In the genomic region with DNA sequence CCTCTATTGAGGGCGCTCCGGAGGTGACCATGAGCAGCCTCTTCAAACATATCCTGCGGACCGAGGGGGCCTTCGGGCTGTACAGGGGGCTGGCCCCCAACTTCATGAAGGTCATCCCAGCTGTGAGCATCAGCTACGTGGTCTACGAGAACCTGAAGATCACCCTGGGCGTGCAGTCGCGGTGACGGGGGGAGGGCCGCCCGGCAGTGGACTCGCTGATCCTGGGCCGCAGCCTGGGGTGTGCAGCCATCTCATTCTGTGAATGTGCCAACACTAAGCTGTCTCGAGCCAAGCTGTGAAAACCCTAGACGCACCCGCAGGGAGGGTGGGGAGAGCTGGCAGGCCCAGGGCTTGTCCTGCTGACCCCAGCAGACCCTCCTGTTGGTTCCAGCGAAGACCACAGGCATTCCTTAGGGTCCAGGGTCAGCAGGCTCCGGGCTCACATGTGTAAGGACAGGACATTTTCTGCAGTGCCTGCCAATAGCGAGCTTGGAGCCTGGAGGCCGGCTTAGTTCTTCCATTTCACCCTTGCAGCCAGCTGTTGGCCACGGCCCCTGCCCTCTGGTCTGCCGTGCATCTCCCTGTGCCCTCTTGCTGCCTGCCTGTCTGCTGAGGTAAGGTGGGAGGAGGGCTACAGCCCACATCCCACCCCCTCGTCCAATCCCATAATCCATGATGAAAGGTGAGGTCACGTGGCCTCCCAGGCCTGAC, we compare ENCODE assay signal across 1 cellular context.
TF ChIP-seq lines count a peak whose summit lies in the region.

No MANE protein-coding gene starts in this region.

TF ChIP-seq in K562, 482 proteins besides CTCF, POLR2A, EP300 and RAD21:
- TF ChIP-seq POLR2G (IDR thresholded peaks at IDR 0.05; ENCODE audit: low read depth, low read length): peak; percentile 62
- TF ChIP-seq, protein P1, sequence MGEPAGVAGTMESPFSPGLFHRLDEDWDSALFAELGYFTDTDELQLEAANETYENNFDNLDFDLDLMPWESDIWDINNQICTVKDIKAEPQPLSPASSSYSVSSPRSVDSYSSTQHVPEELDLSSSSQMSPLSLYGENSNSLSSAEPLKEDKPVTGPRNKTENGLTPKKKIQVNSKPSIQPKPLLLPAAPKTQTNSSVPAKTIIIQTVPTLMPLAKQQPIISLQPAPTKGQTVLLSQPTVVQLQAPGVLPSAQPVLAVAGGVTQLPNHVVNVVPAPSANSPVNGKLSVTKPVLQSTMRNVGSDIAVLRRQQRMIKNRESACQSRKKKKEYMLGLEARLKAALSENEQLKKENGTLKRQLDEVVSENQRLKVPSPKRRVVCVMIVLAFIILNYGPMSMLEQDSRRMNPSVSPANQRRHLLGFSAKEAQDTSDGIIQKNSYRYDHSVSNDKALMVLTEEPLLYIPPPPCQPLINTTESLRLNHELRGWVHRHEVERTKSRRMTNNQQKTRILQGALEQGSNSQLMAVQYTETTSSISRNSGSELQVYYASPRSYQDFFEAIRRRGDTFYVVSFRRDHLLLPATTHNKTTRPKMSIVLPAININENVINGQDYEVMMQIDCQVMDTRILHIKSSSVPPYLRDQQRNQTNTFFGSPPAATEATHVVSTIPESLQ (CRISPR knock-in tag; IDR thresholded peaks at IDR 0.05): no peak
- no peak for TF ChIP-seq BHLHE40 (IDR thresholded peaks at IDR 0.05; ENCODE audit: low read length)
- peak; percentile 84 for TF ChIP-seq RBM22 (IDR thresholded peaks at IDR 0.05; ENCODE audit: low read depth, low read length, poor library complexity, severe bottlenecking)
- TF ChIP-seq RBFOX2 (IDR thresholded peaks at IDR 0.05; ENCODE audit: low read depth, low read length): peak; percentile 56
- TF ChIP-seq HMGN3 (IDR thresholded peaks at IDR 0.05; ENCODE audit: borderline replicate concordance, extremely low read depth, insufficient read length, low read depth, low read length): peak; percentile 9
- TF ChIP-seq, protein P2, sequence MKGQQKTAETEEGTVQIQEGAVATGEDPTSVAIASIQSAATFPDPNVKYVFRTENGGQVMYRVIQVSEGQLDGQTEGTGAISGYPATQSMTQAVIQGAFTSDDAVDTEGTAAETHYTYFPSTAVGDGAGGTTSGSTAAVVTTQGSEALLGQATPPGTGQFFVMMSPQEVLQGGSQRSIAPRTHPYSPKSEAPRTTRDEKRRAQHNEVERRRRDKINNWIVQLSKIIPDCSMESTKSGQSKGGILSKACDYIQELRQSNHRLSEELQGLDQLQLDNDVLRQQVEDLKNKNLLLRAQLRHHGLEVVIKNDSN (CRISPR knock-in tag; IDR thresholded peaks at IDR 0.05): peak; percentile 37; the same call in 1 of the 2 replicates
- TF ChIP-seq CCNT2 (IDR thresholded peaks at IDR 0.05; ENCODE audit: borderline replicate concordance, extremely low read depth, insufficient read length, low read depth, low read length): no peak
- TF ChIP-seq MECOM (CRISPR knock-in tag; IDR thresholded peaks at IDR 0.05): no peak
- TF ChIP-seq POLR2AphosphoS2 (IDR thresholded peaks at IDR 0.05; ENCODE audit: low read length): peak; percentile 55; the same call in 1 of the 2 replicates
TF ChIP-seq in K562: peak in this region for 6.
